23 cellular contexts compared by ENCODE assay signal in the genomic region with DNA sequence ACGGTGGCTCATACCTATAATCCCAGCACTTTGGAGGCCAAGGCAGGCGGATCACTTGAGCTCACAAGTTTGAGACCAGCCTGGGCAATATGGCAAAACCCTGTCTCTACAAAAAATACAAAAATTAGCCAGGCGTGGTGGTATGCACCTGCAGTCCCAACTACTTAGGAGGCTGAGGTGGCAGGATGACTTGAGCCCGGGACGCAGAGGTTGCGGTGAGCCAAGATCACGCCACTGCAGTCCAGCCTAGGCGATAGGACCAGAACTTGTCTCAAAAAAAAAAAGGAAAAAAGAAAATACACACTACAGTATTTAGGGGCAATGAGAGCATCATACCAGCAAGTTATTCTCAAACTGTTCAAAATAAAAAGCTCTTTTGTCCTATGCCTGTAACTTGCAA.
"Had no signal": no experiment of that assay in that cellular context is flagged by ENCODE, and none has a peak within 500 bp of the region (broad histone marks: within the 10 kb centered on the region; RNA-seq: fewer than 3 reads in every experiment).

No MANE protein-coding gene starts in this region.

- H3K9me3 Mint-ChIP-seq: effector memory CD8-positive, alpha-beta T cell; immature natural killer cell; natural killer cell had no signal

- H3K27ac Mint-ChIP-seq: activated naive CD8-positive, alpha-beta T cell; activated T-cell treated with anti-CD3 and anti-CD28 coated beads, Interleukin-2, amount 50 U/mL, for 72 hours; immature natural killer cell; type B pancreatic cell had no signal

- H3K36me3 Mint-ChIP-seq: immature natural killer cell, natural killer cell had no signal

- H3K4me3 Mint-ChIP-seq: activated naive CD8-positive, alpha-beta T cell; activated T-cell treated with anti-CD3 and anti-CD28 coated beads, Interleukin-2, amount 50 U/mL, for 72 hours; natural killer cell; type B pancreatic cell had no signal

- H3K4me1 ChIP-seq: uterus had no signal

- H3K27ac ChIP-seq: adrenal gland, ascending aorta, brain microvascular endothelial cell, thoracic aorta, uterus had no signal

- H3K27me3 Mint-ChIP-seq: activated naive CD8-positive, alpha-beta T cell; effector memory CD8-positive, alpha-beta T cell; type B pancreatic cell had no signal

- H3K27me3 ChIP-seq: adrenal gland, ascending aorta, brain microvascular endothelial cell, uterus had no signal

- H3K9me3 ChIP-seq: adrenal gland, ascending aorta, thoracic aorta had no signal

- H3K36me3 ChIP-seq: adrenal gland, ascending aorta, brain microvascular endothelial cell, thoracic aorta, uterus had no signal

- DNase-seq: activated CD4-positive, alpha-beta T cell treated with anti-CD3 and anti-CD28 coated beads for 4 hours; activated CD4-positive, alpha-beta T cell treated with anti-CD3 and anti-CD28 coated beads, Interleukin-2, amount 50 U/mL, for 4 hours; activated naive CD4-positive, alpha-beta T cell treated with Interleukin-2 at 50 U/mL for 16 hours; activated T-cell treated with anti-CD3 and anti-CD28 coated beads for 4 hours; activated T-cell treated with anti-CD3 and anti-CD28 coated beads, Interleukin-2, amount 50 U/mL, for 72 hours; adrenal gland; brain microvascular endothelial cell; cortex of kidney; effector memory CD8-positive, alpha-beta T cell; head of caudate nucleus; hypothalamus; immature natural killer cell; kidney; left colon; natural killer cell; posterior cingulate gyrus; right cardiac atrium; stimulated activated naive CD8-positive, alpha-beta T cell treated with anti-CD3 and anti-CD28 coated beads, Interleukin-15, Interleukin-2, amounts not matched to agents 100 U/mL and 50 U/mL, for 24 hours; uterus had no signal

- H3K4me3 ChIP-seq: adrenal gland, ascending aorta, thoracic aorta, uterus had no signal

- ATAC-seq: activated T-cell treated with anti-CD3 and anti-CD28 coated beads, Interleukin-2, amount 50 U/mL, for 72 hours; effector memory CD8-positive, alpha-beta T cell; left colon; natural killer cell; right cardiac atrium; stimulated activated naive CD8-positive, alpha-beta T cell treated with anti-CD3 and anti-CD28 coated beads, Interleukin-15, Interleukin-2, amounts not matched to agents 100 U/mL and 50 U/mL, for 24 hours had no signal
